1 cellular context compared by ENCODE assay signal in genomic region chr11:12224537-12224893, GRCh38.
TF ChIP-seq lines count a peak whose summit lies in the region.

No MANE protein-coding gene starts in this region.

TF ChIP-seq in GM23338, 12 proteins besides CTCF, POLR2A, EP300 and RAD21 (continued from another document):
- TF ChIP-seq ZNF462 (CRISPR knock-in tag; IDR thresholded peaks at IDR 0.05) (no peak), STAT1 (IDR thresholded peaks at IDR 0.05; ENCODE audit: unreplicated experiment) (no peak), ZNF114 (CRISPR knock-in tag; IDR thresholded peaks at IDR 0.05) (no peak), ZNF331 (CRISPR knock-in tag; IDR thresholded peaks at IDR 0.05; ENCODE audit: low read depth) (no peak)
- TF ChIP-seq, protein P1, sequence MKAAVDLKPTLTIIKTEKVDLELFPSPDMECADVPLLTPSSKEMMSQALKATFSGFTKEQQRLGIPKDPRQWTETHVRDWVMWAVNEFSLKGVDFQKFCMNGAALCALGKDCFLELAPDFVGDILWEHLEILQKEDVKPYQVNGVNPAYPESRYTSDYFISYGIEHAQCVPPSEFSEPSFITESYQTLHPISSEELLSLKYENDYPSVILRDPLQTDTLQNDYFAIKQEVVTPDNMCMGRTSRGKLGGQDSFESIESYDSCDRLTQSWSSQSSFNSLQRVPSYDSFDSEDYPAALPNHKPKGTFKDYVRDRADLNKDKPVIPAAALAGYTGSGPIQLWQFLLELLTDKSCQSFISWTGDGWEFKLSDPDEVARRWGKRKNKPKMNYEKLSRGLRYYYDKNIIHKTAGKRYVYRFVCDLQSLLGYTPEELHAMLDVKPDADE (IDR thresholded peaks at IDR 0.05), result no peak
